Comparison of ENCODE assay signal across 9 cellular contexts in genomic region chr7:140316165-140316661, GRCh38.
DNase-seq lines count a peak whose midpoint lies in the region; ATAC-seq, FAIRE-seq and TF ChIP-seq lines count a peak whose summit lies in the region.
"Had no signal": no experiment of that assay in that cellular context is flagged by ENCODE, and none has a peak within 500 bp of the region (broad histone marks: within the 10 kb centered on the region; RNA-seq: fewer than 3 reads in every experiment).

No MANE protein-coding gene starts in this region.

- in situ Hi-C loops in KBM-7 (cut with MboI; ENCODE audit: low pct_unique_long_range_greater_than_20kb, low sequenced_read_pairs): no loop called here

- POLR2A ChIA-PET in activated CD4-positive, alpha-beta T cell treated with anti-CD3 and anti-CD28 coated beads, Interleukin-2, amount 10 ng/mL, durations not matched to agents 7 days and 5 days (lab: Charles Lee): no interaction called here

- H4K20me1 ChIP-seq in keratinocyte (ENCODE audit: control insufficient read depth, extremely low read depth, insufficient read depth, low read length): no peaks in the 10 kb centered on the region

- ATAC-seq in GM19395 (IDR thresholded peaks at IDR 0.05; ENCODE audit: unreplicated experiment): no peak

- H3K4me3 Mint-ChIP-seq in activated CD4-positive, alpha-beta T cell treated with anti-CD3 and anti-CD28 coated beads, Interleukin-2, amount 10 ng/mL, durations not matched to agents 7 days and 5 days: no peak overlapping the region

- peak overlapping the region; percentile 86 for H3K4me2 ChIP-seq in keratinocyte (ENCODE audit: control insufficient read depth, extremely low read depth, insufficient read depth, low read depth, low read length)

- H3K36me3 Mint-ChIP-seq in activated CD4-positive, alpha-beta T cell treated with anti-CD3 and anti-CD28 coated beads, Interleukin-2, amount 10 ng/mL, durations not matched to agents 7 days and 5 days (ENCODE audit: low read depth): peaks cover 19% of the 10 kb centered on the region

- peak overlapping the region; percentile 90 for H2AFZ ChIP-seq in keratinocyte (ENCODE audit: control insufficient read depth, low read length)

- no peak overlapping the region for H3K27ac Mint-ChIP-seq in activated CD4-positive, alpha-beta T cell treated with anti-CD3 and anti-CD28 coated beads, Interleukin-2, amount 10 ng/mL, durations not matched to agents 7 days and 5 days

- DNase-seq in AG20443 (ENCODE audit: low spot score): peak; percentile 90
- DNase-seq in KBM-7: peak; percentile 30
- DNase-seq in astrocyte of the hippocampus (ENCODE audit: low read depth, low spot score): peak; percentile 84
- peak; percentile 72 for DNase-seq in keratinocyte (ENCODE audit: low read depth, low spot score)
- no peak for DNase-seq in NCI-H748 (lab: John Stamatoyannopoulos, UW; ENCODE audit: unreplicated experiment)
- DNase-seq in activated CD4-positive, alpha-beta T cell treated with anti-CD3 and anti-CD28 coated beads, Interleukin-2, amount 10 ng/mL, durations not matched to agents 7 days and 5 days: no peak

- H3K27me3 ChIP-seq in keratinocyte (ENCODE audit: control insufficient read depth, extremely low read depth, insufficient read depth, low read length): no peaks in the 10 kb centered on the region
- H3K27me3 ChIP-seq in stomach smooth muscle (ENCODE audit: control insufficient read depth in 1 of 2, insufficient read depth in 2 of 2, low read length in 2 of 2): no peaks in the 10 kb centered on the region

- H3K36me3 ChIP-seq in keratinocyte (ENCODE audit: control insufficient read depth in 2 of 2, extremely low read depth in 1 of 2, insufficient read depth in 2 of 2, low read length in 2 of 2) (no peaks in the 10 kb centered on the region), stomach smooth muscle (ENCODE audit: control insufficient read depth in 2 of 2, insufficient read depth in 2 of 2, low read length in 2 of 2) (no peaks in the 10 kb centered on the region)

- H3K4me1 Mint-ChIP-seq in activated CD4-positive, alpha-beta T cell treated with anti-CD3 and anti-CD28 coated beads, Interleukin-2, amount 10 ng/mL, durations not matched to agents 7 days and 5 days: peaks cover 27% of the 10 kb centered on the region

- no peak for TF ChIP-seq CTCF in keratinocyte (optimal IDR thresholded peaks at IDR 0.05 in 1 of 3, IDR thresholded peaks at IDR 0.05 in 1 of 3, conservative IDR thresholded peaks at IDR 0.05 in 1 of 3; ENCODE audit: extremely low read depth in 1 of 3, insufficient read depth in 2 of 3, low read length in 3 of 3)

- CTCF ChIA-PET in activated CD4-positive, alpha-beta T cell treated with anti-CD3 and anti-CD28 coated beads, Interleukin-2, amount 10 ng/mL, durations not matched to agents 7 days and 5 days (lab: Charles Lee): interaction anchor here (0.5 to 1.6 kb wide), 6 partner anchors 9 to 141 kb away, joined by 3 to 5 read pairs (median 4); no protein-coding TSS in a partner anchor

- H3K27ac ChIP-seq in keratinocyte (ENCODE audit: control insufficient read depth, insufficient read depth, low read length) (peak overlapping the region; percentile 89), stomach smooth muscle (ENCODE audit: low read length) (peak overlapping the region; percentile 90)

- peak overlapping the region; percentile 23 to 47 (median 27) for H3K4me3 ChIP-seq in keratinocyte (ENCODE audit: control insufficient read depth in 2 of 3, extremely low read depth in 1 of 3, insufficient read depth in 2 of 3, low read depth in 1 of 3, low read length in 3 of 3)
- H3K4me3 ChIP-seq in stomach smooth muscle (ENCODE audit: low read length in 2 of 2): peak overlapping the region; percentile 42 to 71

- H3K4me1 ChIP-seq in keratinocyte (ENCODE audit: control insufficient read depth, extremely low read depth, insufficient read depth, low read length) (peaks cover 16% of the 10 kb centered on the region), stomach smooth muscle (ENCODE audit: control insufficient read depth, insufficient read depth, low read length) (peaks cover 29% of the 10 kb centered on the region)

- no peaks in the 10 kb centered on the region for H3K9me3 ChIP-seq in keratinocyte (ENCODE audit: control insufficient read depth, low read depth, low read length)
- no peaks in the 10 kb centered on the region for H3K9me3 ChIP-seq in stomach smooth muscle (ENCODE audit: control insufficient read depth in 2 of 2, low read length in 2 of 2)

- H3K9ac ChIP-seq in keratinocyte (ENCODE audit: control insufficient read depth, extremely low read depth, insufficient read depth, low read length): peak overlapping the region; percentile 75
- peak overlapping the region; percentile 8 to 73 for H3K9ac ChIP-seq in stomach smooth muscle (ENCODE audit: low read length in 2 of 2)

- H3K9me3 Mint-ChIP-seq in activated CD4-positive, alpha-beta T cell treated with anti-CD3 and anti-CD28 coated beads, Interleukin-2, amount 10 ng/mL, durations not matched to agents 7 days and 5 days: peaks cover 15% of the 10 kb centered on the region

- no peaks in the 10 kb centered on the region for H3K9me1 ChIP-seq in keratinocyte (ENCODE audit: control insufficient read depth, extremely low read depth, insufficient read depth, low read length)

- FAIRE-seq in keratinocyte (lab: Jason Lieb, UNC): peak; percentile 85
- FAIRE-seq: endometrium had no signal

- no peaks in the 10 kb centered on the region for H3K79me2 ChIP-seq in keratinocyte (ENCODE audit: control insufficient read depth, insufficient read depth, low read length)

- dilution Hi-C loops in keratinocyte (cut with MboI; ENCODE audit: extremely low pct_ligation_motif_present, low sequenced_read_pairs): no loop called here

- no peaks in the 10 kb centered on the region for H3K27me3 Mint-ChIP-seq in activated CD4-positive, alpha-beta T cell treated with anti-CD3 and anti-CD28 coated beads, Interleukin-2, amount 10 ng/mL, durations not matched to agents 7 days and 5 days

Comparison
In these comparisons a context has a peak if more than half of its experiments do, and no peak if none do; other contexts are left out.
1. DNase-seq: peak in AG20443 (single experiment), KBM-7 (single experiment), astrocyte of the hippocampus (single experiment) and keratinocyte (single experiment); none in NCI-H748 (single experiment) and activated CD4-positive, alpha-beta T cell treated with anti-CD3 and anti-CD28 coated beads, Interleukin-2, amount 10 ng/mL, durations not matched to agents 7 days and 5 days (single experiment).